ENCODE assay signal across 1 cellular context in the genomic region with DNA sequence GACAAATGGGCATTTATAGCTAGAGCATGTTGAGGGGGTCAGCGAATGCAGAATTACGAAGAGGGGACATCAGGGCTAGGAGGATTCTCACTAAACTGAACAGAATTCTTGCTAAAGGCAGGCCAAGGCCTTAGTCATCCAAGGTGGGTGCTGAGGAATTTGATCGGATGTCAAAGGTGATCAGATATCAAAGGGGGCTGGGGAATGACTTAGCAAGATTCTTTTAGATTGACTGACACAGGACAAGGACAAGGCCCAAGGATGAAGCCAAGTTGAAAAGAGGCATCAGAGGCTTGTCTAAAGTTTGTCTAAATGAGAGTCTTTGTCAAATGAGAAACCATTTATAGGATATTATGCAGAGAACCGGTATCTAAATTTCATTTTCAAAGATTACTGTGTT.
TF ChIP-seq lines count a peak whose summit lies in the region.

No MANE protein-coding gene starts in this region.

TF ChIP-seq in WTC11, 78 proteins besides CTCF, POLR2A, EP300 and RAD21:
- TF ChIP-seq SMAD3 (CRISPR knock-in tag; IDR thresholded peaks at IDR 0.05; ENCODE audit: borderline replicate concordance) (no peak), IRF2 (CRISPR knock-in tag; IDR thresholded peaks at IDR 0.05; ENCODE audit: borderline replicate concordance, low read depth) (no peak), PREB (CRISPR knock-in tag; IDR thresholded peaks at IDR 0.05; ENCODE audit: borderline replicate concordance) (no peak), ZNF671 (CRISPR knock-in tag; IDR thresholded peaks at IDR 0.05) (no peak), FOXP1 (CRISPR knock-in tag; IDR thresholded peaks at IDR 0.05; ENCODE audit: borderline replicate concordance) (no peak), SOX15 (CRISPR knock-in tag; IDR thresholded peaks at IDR 0.05) (no peak), ESRRA (CRISPR knock-in tag; IDR thresholded peaks at IDR 0.05; ENCODE audit: borderline replicate concordance) (no peak), GTF2I (CRISPR knock-in tag; conservative IDR thresholded peaks at IDR 0.05) (no peak), FOXJ3 (CRISPR knock-in tag; IDR thresholded peaks at IDR 0.05; ENCODE audit: borderline replicate concordance) (no peak), EMX1 (CRISPR knock-in tag; IDR thresholded peaks at IDR 0.05) (no peak), OVOL2 (CRISPR knock-in tag; IDR thresholded peaks at IDR 0.05; ENCODE audit: borderline replicate concordance) (no peak), TCF7 (CRISPR knock-in tag; IDR thresholded peaks at IDR 0.05; ENCODE audit: low read depth) (no peak), FOXK1 (CRISPR knock-in tag; IDR thresholded peaks at IDR 0.05) (no peak), ZNF219 (CRISPR knock-in tag; IDR thresholded peaks at IDR 0.05; ENCODE audit: borderline replicate concordance) (no peak)
- TF ChIP-seq, protein P1, sequence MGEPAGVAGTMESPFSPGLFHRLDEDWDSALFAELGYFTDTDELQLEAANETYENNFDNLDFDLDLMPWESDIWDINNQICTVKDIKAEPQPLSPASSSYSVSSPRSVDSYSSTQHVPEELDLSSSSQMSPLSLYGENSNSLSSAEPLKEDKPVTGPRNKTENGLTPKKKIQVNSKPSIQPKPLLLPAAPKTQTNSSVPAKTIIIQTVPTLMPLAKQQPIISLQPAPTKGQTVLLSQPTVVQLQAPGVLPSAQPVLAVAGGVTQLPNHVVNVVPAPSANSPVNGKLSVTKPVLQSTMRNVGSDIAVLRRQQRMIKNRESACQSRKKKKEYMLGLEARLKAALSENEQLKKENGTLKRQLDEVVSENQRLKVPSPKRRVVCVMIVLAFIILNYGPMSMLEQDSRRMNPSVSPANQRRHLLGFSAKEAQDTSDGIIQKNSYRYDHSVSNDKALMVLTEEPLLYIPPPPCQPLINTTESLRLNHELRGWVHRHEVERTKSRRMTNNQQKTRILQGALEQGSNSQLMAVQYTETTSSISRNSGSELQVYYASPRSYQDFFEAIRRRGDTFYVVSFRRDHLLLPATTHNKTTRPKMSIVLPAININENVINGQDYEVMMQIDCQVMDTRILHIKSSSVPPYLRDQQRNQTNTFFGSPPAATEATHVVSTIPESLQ (CRISPR knock-in tag; IDR thresholded peaks at IDR 0.05) = no peak
- TF ChIP-seq, protein P2, sequence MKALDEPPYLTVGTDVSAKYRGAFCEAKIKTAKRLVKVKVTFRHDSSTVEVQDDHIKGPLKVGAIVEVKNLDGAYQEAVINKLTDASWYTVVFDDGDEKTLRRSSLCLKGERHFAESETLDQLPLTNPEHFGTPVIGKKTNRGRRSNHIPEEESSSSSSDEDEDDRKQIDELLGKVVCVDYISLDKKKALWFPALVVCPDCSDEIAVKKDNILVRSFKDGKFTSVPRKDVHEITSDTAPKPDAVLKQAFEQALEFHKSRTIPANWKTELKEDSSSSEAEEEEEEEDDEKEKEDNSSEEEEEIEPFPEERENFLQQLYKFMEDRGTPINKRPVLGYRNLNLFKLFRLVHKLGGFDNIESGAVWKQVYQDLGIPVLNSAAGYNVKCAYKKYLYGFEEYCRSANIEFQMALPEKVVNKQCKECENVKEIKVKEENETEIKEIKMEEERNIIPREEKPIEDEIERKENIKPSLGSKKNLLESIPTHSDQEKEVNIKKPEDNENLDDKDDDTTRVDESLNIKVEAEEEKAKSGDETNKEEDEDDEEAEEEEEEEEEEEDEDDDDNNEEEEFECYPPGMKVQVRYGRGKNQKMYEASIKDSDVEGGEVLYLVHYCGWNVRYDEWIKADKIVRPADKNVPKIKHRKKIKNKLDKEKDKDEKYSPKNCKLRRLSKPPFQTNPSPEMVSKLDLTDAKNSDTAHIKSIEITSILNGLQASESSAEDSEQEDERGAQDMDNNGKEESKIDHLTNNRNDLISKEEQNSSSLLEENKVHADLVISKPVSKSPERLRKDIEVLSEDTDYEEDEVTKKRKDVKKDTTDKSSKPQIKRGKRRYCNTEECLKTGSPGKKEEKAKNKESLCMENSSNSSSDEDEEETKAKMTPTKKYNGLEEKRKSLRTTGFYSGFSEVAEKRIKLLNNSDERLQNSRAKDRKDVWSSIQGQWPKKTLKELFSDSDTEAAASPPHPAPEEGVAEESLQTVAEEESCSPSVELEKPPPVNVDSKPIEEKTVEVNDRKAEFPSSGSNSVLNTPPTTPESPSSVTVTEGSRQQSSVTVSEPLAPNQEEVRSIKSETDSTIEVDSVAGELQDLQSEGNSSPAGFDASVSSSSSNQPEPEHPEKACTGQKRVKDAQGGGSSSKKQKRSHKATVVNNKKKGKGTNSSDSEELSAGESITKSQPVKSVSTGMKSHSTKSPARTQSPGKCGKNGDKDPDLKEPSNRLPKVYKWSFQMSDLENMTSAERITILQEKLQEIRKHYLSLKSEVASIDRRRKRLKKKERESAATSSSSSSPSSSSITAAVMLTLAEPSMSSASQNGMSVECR (CRISPR knock-in tag; IDR thresholded peaks at IDR 0.05; ENCODE audit: borderline replicate concordance) = no peak
- TF ChIP-seq, protein P3, sequence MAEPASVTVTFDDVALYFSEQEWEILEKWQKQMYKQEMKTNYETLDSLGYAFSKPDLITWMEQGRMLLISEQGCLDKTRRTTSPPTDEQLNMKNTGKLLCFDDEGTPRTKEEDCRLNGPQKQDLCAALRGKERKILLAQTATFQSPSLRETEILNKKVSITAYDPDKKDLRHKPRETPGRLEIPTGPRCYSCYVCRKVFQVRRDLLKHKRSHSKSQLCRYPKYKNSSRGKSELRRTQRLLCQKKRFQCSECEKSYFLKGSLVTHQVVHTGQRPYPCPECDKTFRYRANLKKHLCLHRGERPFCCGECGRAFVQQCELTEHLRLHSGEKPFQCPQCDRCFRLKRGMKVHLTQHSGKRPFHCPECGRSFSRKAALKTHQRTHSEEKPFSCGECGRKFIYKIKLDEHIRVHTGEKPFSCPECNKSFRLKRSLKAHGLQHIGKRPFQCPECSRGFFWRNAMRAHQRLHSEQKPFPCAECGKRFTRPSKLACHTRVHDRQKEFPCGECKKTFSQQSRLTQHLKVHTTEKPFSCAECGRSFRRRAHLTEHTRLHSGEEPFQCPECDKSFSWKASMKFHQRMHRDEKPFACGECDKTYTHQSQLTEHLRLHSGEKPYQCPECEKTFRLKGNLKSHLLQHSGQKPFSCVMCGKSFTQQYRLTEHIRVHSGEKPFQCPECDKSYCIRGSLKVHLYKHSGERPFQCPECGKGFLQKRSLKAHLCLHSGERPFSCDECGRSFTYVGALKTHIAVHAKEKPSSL (CRISPR knock-in tag; conservative IDR thresholded peaks at IDR 0.05) = no peak
- TF ChIP-seq, protein P4, sequence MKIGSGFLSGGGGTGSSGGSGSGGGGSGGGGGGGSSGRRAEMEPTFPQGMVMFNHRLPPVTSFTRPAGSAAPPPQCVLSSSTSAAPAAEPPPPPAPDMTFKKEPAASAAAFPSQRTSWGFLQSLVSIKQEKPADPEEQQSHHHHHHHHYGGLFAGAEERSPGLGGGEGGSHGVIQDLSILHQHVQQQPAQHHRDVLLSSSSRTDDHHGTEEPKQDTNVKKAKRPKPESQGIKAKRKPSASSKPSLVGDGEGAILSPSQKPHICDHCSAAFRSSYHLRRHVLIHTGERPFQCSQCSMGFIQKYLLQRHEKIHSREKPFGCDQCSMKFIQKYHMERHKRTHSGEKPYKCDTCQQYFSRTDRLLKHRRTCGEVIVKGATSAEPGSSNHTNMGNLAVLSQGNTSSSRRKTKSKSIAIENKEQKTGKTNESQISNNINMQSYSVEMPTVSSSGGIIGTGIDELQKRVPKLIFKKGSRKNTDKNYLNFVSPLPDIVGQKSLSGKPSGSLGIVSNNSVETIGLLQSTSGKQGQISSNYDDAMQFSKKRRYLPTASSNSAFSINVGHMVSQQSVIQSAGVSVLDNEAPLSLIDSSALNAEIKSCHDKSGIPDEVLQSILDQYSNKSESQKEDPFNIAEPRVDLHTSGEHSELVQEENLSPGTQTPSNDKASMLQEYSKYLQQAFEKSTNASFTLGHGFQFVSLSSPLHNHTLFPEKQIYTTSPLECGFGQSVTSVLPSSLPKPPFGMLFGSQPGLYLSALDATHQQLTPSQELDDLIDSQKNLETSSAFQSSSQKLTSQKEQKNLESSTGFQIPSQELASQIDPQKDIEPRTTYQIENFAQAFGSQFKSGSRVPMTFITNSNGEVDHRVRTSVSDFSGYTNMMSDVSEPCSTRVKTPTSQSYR (CRISPR knock-in tag; IDR thresholded peaks at IDR 0.05) = no peak
